In genomic region chr6:33147807-33148666, GRCh38 we compare ENCODE assay signal across 7 cellular contexts. TPM values are rescaled to one million over a fixed set of nuclear protein-coding genes. Genes with fewer than 3 reads are reported as not detected.
DNase-seq lines count a peak whose midpoint lies in the region; ATAC-seq, FAIRE-seq and TF ChIP-seq lines count a peak whose summit lies in the region.

No MANE protein-coding gene starts in this region.

- TF ChIP-seq POLR2A in vagina (IDR thresholded peaks at IDR 0.05), result no peak

- H3K27me3 ChIP-seq in ascending aorta, result no peaks in the 10 kb centered on the region
- no peaks in the 10 kb centered on the region for H3K27me3 ChIP-seq in vagina
- H3K27me3 ChIP-seq in aorta (ENCODE audit: control insufficient read depth in 1 of 2, insufficient read depth in 2 of 2, low read length in 1 of 2), result peaks cover 0 to 2% of the 10 kb centered on the region in 2 donors

- peak; percentile 96 for FAIRE-seq in kidney (lab: Jason Lieb, UNC)

- ATAC-seq in aorta (ENCODE audit: low FRiP score) (no peak), HG03280 (IDR thresholded peaks at IDR 0.05; ENCODE audit: unreplicated experiment) (no peak)

- peak; percentile 69 for TF ChIP-seq CTCF in LNCaP clone FGC (IDR thresholded peaks at IDR 0.05; ENCODE audit: control insufficient read depth, extremely low read depth, insufficient read depth)
- peak; percentile 40 to 79 (median 66) for TF ChIP-seq CTCF in ascending aorta (IDR thresholded peaks at IDR 0.05)
- peak; percentile 64 for TF ChIP-seq CTCF in kidney (IDR thresholded peaks at IDR 0.05; ENCODE audit: borderline replicate concordance, extremely low read depth, insufficient read depth)
- TF ChIP-seq CTCF in vagina (IDR thresholded peaks at IDR 0.05), result peak; percentile 11 to 70 (median 43)

- no peak overlapping the region for H3K9ac ChIP-seq in kidney (ENCODE audit: low read length in 2 of 2)

- no peak overlapping the region for H3K4me3 ChIP-seq in LNCaP clone FGC (ENCODE audit: low read depth, low read length)
- H3K4me3 ChIP-seq in ascending aorta, result no peak overlapping the region
- no peak overlapping the region for H3K4me3 ChIP-seq in kidney (ENCODE audit: low read length in 2 of 2)
- no peak overlapping the region for H3K4me3 ChIP-seq in vagina
- no peak overlapping the region for H3K4me3 ChIP-seq in aorta (ENCODE audit: low read length in 2 of 2)

- intact Hi-C loops in ascending aorta (cut with DNase I), result loop anchor here (2.0 kb wide), 1 partner anchor 133 kb away; no protein-coding TSS in a partner anchor
- intact Hi-C loops in kidney (cut with DNase I), result no loop called here
- intact Hi-C loops in vagina (cut with DNase I), result no loop called here
- intact Hi-C loops in aorta (cut with DNase I), result loop anchor here (5.0 to 10.0 kb wide), 2 partner anchors 131 to 133 kb away; no protein-coding TSS in a partner anchor

- no peaks in the 10 kb centered on the region for H3K9me3 ChIP-seq in ascending aorta
- H3K9me3 ChIP-seq in kidney (ENCODE audit: control insufficient read depth in 1 of 2, low read length in 2 of 2), result no peaks in the 10 kb centered on the region
- no peaks in the 10 kb centered on the region for H3K9me3 ChIP-seq in vagina
- peaks cover 3% of the 10 kb centered on the region for H3K9me3 ChIP-seq in aorta (ENCODE audit: control insufficient read depth, low read length)

- no peak overlapping the region for H3K27ac ChIP-seq in ascending aorta
- no peak overlapping the region for H3K27ac ChIP-seq in kidney (ENCODE audit: low read depth in 2 of 2, low read length in 2 of 2)
- H3K27ac ChIP-seq in vagina, result no peak overlapping the region
- H3K27ac ChIP-seq in aorta (ENCODE audit: low read depth in 1 of 2, low read length in 2 of 2), result no peak overlapping the region

- in situ Hi-C loops in G401 (cut with HindIII; ENCODE audit: low sequenced_read_pairs), result no loop called here

- 45% methylated on average over 8 of the region's 8 CpGs for WGBS in aorta, 2 donors

- DNase-seq in G401 (ENCODE audit: low spot score) (peak; percentile 78), LNCaP clone FGC (ENCODE audit: low read depth) (no peak), ascending aorta (ENCODE audit: low spot score in 2 of 2) (no peak), kidney (no peak), vagina (ENCODE audit: extremely low spot score in 2 of 2) (no peak), aorta (no peak)

- no peaks in the 10 kb centered on the region for H3K4me1 ChIP-seq in ascending aorta
- peaks cover 0 to 3% of the 10 kb centered on the region in 2 donors for H3K4me1 ChIP-seq in kidney (ENCODE audit: control insufficient read depth in 1 of 2, insufficient read depth in 1 of 2, low read depth in 1 of 2, low read length in 2 of 2)
- H3K4me1 ChIP-seq in vagina, result no peaks in the 10 kb centered on the region
- H3K4me1 ChIP-seq in aorta (ENCODE audit: control insufficient read depth in 1 of 2, insufficient read depth in 2 of 2, low read length in 2 of 2), result no peaks in the 10 kb centered on the region

- no peaks in the 10 kb centered on the region for H3K36me3 ChIP-seq in ascending aorta
- H3K36me3 ChIP-seq in kidney (ENCODE audit: control insufficient read depth in 1 of 2, insufficient read depth in 2 of 2, low read length in 2 of 2), result no peaks in the 10 kb centered on the region
- no peaks in the 10 kb centered on the region for H3K36me3 ChIP-seq in vagina
- H3K36me3 ChIP-seq in aorta (ENCODE audit: control insufficient read depth in 1 of 2, insufficient read depth in 2 of 2, low read length in 1 of 2), result no peaks in the 10 kb centered on the region

RNA-seq across cellular contexts. Expression of gene COL11A2, which starts 44.2 kb away (rescaled TPM):
- total RNA-seq in G401 (2014; rRNA removed; shearing (Covaris generic)), result 7.0 and 10.4 TPM in 2 replicates
- 0.11 TPM for total RNA-seq in ascending aorta
- total RNA-seq in kidney, result 0.85 TPM
- 2.3 TPM for polyA plus RNA-seq in kidney (ENCODE audit: insufficient read depth, low read depth, low replicate concordance)
- total RNA-seq in vagina, result 0.25 TPM
- 1 to 10 TPM; 1.6 to 1.7 TPM for total RNA-seq in aorta
- 1 to 10 TPM in 1 of 2 donors, under 1 TPM in 1; 0.13 to 3.6 TPM for polyA plus RNA-seq in aorta

RNA-seq across cellular contexts. Expression of gene RXRB, which starts 52.4 kb away (rescaled TPM):
- total RNA-seq in G401 (2014; rRNA removed; shearing (Covaris generic)), result 11.5 and 18.8 TPM in 2 replicates
- total RNA-seq in ascending aorta (21.6 TPM), kidney (52.2 TPM), vagina (28.0 TPM), aorta (10 to 100 TPM; 51.6 to 55.4 TPM)
- polyA plus RNA-seq in kidney (ENCODE audit: insufficient read depth, low read depth, low replicate concordance) (35.7 TPM), aorta (100 to 1,000 TPM in 1 of 2 donors, 10 to 100 TPM in 1; 14.1 to 120 TPM)

RNA-seq across cellular contexts. Expression of gene SLC39A7, which starts 52.6 kb away (rescaled TPM):
- 102 and 108 TPM in 2 replicates for total RNA-seq in G401 (2014; rRNA removed; shearing (Covaris generic))
- total RNA-seq in ascending aorta (59.7 TPM), kidney (83.3 TPM), vagina (36.3 TPM), aorta (10 to 100 TPM; 86.9 to 90.3 TPM)
- polyA plus RNA-seq in kidney (ENCODE audit: insufficient read depth, low read depth, low replicate concordance) (118 TPM), aorta (100 to 1,000 TPM in 1 of 2 donors, 10 to 100 TPM in 1; 59.7 to 102 TPM)

RNA-seq across cellular contexts. Expression of gene HSD17B8, which starts 56.4 kb away (rescaled TPM):
- 13.3 and 18.2 TPM in 2 replicates for total RNA-seq in G401 (2014; rRNA removed; shearing (Covaris generic))
- not detected for total RNA-seq in ascending aorta
- 26.6 TPM for total RNA-seq in kidney
- polyA plus RNA-seq in kidney (ENCODE audit: insufficient read depth, low read depth, low replicate concordance), result 83.0 TPM
- total RNA-seq in vagina, result 17.7 TPM
- 1 to 10 TPM; 2.7 to 4.4 TPM for total RNA-seq in aorta
- polyA plus RNA-seq in aorta, result 1 to 10 TPM; 4.4 to 8.8 TPM

Comparison
In these comparisons a context has a peak if more than half of its experiments do, and no peak if none do; other contexts are left out.
1. intact Hi-C loops: an anchor here in ascending aorta (2.0 kb wide) and aorta (5.0 to 10.0 kb wide); none called in kidney and vagina.